8 cellular contexts compared by ENCODE assay signal in genomic region chr2:134917958-134918517, GRCh38.
DNase-seq lines count a peak whose midpoint lies in the region; TF ChIP-seq lines count a peak whose summit lies in the region.

No MANE protein-coding gene starts in this region.

- H3K27ac ChIP-seq in MM.1S (ENCODE audit: low read length), result peak overlapping the region; percentile 82

- peaks cover 21% of the 10 kb centered on the region for H3F3A ChIP-seq in MM.1S (ENCODE audit: insufficient read depth, low read length)

- peak overlapping the region; percentile 59 for H3K4me2 ChIP-seq in MM.1S (ENCODE audit: low read depth, low read length)

- H3K4me3 ChIP-seq in HAP-1 (peak overlapping the region; percentile 94), MM.1S (ENCODE audit: low read length) (peak overlapping the region; percentile 76), astrocyte of the cerebellum (ENCODE audit: low read depth, low read length) (peak overlapping the region; percentile 99)

- H3K4me1 ChIP-seq in HAP-1, result peaks cover 17% of the 10 kb centered on the region
- peaks cover 16% of the 10 kb centered on the region for H3K4me1 ChIP-seq in MM.1S (ENCODE audit: low read length)

- in situ Hi-C loops in HAP-1 (cut with MboI; ENCODE audit: low sequenced_read_pairs), result no loop called here
- in situ Hi-C loops in astrocyte of the cerebellum (cut with HindIII; ENCODE audit: low sequenced_read_pairs), result loop anchor here (25.0 kb wide), 1 partner anchor 456 kb away; no protein-coding TSS in a partner anchor

- H4K20me1 ChIP-seq in MM.1S (ENCODE audit: insufficient read depth, low read length), result peaks cover 18% of the 10 kb centered on the region

- peak overlapping the region; percentile 68 for H3K9ac ChIP-seq in MM.1S (ENCODE audit: low read length)

- DNase-seq in HAP-1 (ENCODE audit: low spot score in 2 of 2) (peak in 1 of 2 experiments; percentile 93), MM.1S (no peak), SW480 (ENCODE audit: low spot score) (peak; percentile 96), astrocyte of the cerebellum (ENCODE audit: low read depth) (no peak), inferior parietal cortex (ENCODE audit: extremely low spot score) (peak; percentile 86), globus pallidus (ENCODE audit: low spot score) (no peak)
- peak in 2 of 3 donors; percentile 77 to 79 for DNase-seq in stimulated activated CD4-positive, alpha-beta T cell treated with anti-CD3 and anti-CD28 coated beads, TNF-alpha, amount 100 ng/mL, for 48 hours (ENCODE audit: low read depth in 3 of 3)

- H3K27me3 ChIP-seq in HAP-1 (ENCODE audit: low read depth) (no peaks in the 10 kb centered on the region), MM.1S (replicated peaks; ENCODE audit: insufficient read depth, low read length) (no peaks in the 10 kb centered on the region)

- peak; percentile 26; the same call in 1 of the 3 replicates for TF ChIP-seq CTCF in GM12872 (IDR thresholded peaks at IDR 0.05; ENCODE audit: insufficient read depth, low read depth, low read length)
- TF ChIP-seq CTCF in MM.1S (IDR thresholded peaks at IDR 0.05; ENCODE audit: low read length), result peak; percentile 4; the same call in 1 of the 2 replicates
- peak; percentile 35 for TF ChIP-seq CTCF in astrocyte of the cerebellum (IDR thresholded peaks at IDR 0.05; ENCODE audit: low read depth, low read length, missing control alignments)

- no peaks in the 10 kb centered on the region for H3K36me3 ChIP-seq in HAP-1 (replicated peaks)
- no peaks in the 10 kb centered on the region; the same call in 1 of the 2 replicates for H3K36me3 ChIP-seq in MM.1S (replicated peaks; ENCODE audit: insufficient read depth, low read length)

- H3K9me3 ChIP-seq in HAP-1, result no peaks in the 10 kb centered on the region
- no peaks in the 10 kb centered on the region for H3K9me3 ChIP-seq in MM.1S (replicated peaks; ENCODE audit: insufficient read depth, low read length)

- H3K79me2 ChIP-seq in MM.1S (ENCODE audit: low read length), result peaks cover 52% of the 10 kb centered on the region

- H2AFZ ChIP-seq in MM.1S (ENCODE audit: low read length), result peak overlapping the region; percentile 73

- H3K9me2 ChIP-seq in MM.1S (replicated peaks; ENCODE audit: insufficient read depth, low read length), result no peaks in the 10 kb centered on the region

Comparison
In these comparisons a context has a peak if more than half of its experiments do, and no peak if none do; other contexts are left out.
1. DNase-seq: peak in SW480 (single experiment), inferior parietal cortex (single experiment) and stimulated activated CD4-positive, alpha-beta T cell treated with anti-CD3 and anti-CD28 coated beads, TNF-alpha, amount 100 ng/mL, for 48 hours (2 of 3); none in MM.1S (single experiment), astrocyte of the cerebellum (single experiment) and globus pallidus (single experiment).
2. Peak in every context shown above with its lines, with median percentiles within 50 percentile points of each other: CTCF ChIP-seq and H3K4me3 ChIP-seq.